10 cellular contexts compared by ENCODE assay signal in the genomic region with DNA sequence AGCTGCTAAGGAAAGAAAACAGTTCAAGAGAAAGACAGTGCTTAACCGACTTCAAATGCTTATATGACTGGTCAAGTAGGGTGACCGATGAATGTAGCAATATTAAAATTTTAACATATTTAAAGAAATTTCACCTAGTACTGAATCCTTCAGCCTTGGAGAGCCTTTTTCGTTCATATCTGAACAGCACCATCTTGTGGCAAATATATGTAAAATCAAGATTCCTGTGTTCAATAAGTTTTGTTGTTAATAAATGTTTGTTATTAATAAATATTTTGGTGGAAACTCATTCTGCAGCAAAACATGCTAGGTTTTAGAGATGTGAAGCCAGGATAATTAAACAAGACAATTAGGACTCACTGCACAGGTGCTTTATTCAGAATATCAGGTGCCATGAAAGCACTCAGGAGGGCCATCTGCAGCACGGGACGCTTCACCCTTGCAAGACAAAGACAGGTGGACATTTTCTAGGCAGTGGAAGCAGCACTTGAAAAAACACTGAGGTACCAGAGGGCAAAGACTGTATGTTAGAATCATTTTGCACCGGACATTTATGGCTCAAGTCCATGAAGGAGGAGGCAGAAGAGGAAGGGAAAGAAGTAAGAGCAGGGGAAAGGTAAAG. TPM values are rescaled to one million over a fixed set of nuclear protein-coding genes. Genes with fewer than 3 reads are reported as not detected.
A peak's percentile ranks its signal among the peaks of the same experiment; 100 is the strongest.
DNase-seq lines count a peak whose midpoint lies in the region; ATAC-seq and TF ChIP-seq lines count a peak whose summit lies in the region.
"Had no signal": no experiment of that assay in that cellular context is flagged by ENCODE, and none has a peak within 500 bp of the region (broad histone marks: within the 10 kb centered on the region; RNA-seq: fewer than 3 reads in every experiment).

No MANE protein-coding gene starts in this region.

- DNase-seq in DMS79 treated with DMSO at 0.1 percent for 48 hours (lab: John Stamatoyannopoulos, UW) (peak; percentile 22), DMS79 (lab: John Stamatoyannopoulos, UW) (no peak), MM.1S (peak; percentile 39), left colon (no peak), NCI-H187 treated with DMSO at 0.1 percent for 48 hours (lab: John Stamatoyannopoulos, UW) (no peak)
- DNase-seq in activated naive CD4-positive, alpha-beta T cell treated with anti-CD3 and anti-CD28 coated beads, Interleukin-2, amount 50 U/mL, for 16 hours = no peak
- no peak for DNase-seq in activated naive CD8-positive, alpha-beta T cell treated with anti-CD3 and anti-CD28 coated beads for 36 hours

- H3K27ac Mint-ChIP-seq in activated naive CD8-positive, alpha-beta T cell treated with anti-CD3 and anti-CD28 coated beads for 36 hours = no peak overlapping the region
- H3K27ac Mint-ChIP-seq: T-helper 1 cell treated with Interleukin-12 subunit alpha and Interleukin-12 subunit beta and Interleukin-4 antibody, amounts not matched to agents 30 μg/mL and 1 μg/mL, for 36 hours had no signal

- H3K27me3 ChIP-seq in MM.1S (replicated peaks; ENCODE audit: insufficient read depth, low read length) = no peaks in the 10 kb centered on the region
- H3K27me3 ChIP-seq: BLaER1 had no signal

- H3K27ac ChIP-seq in MM.1S (ENCODE audit: low read length) (no peak overlapping the region), VCaP (no peak overlapping the region)
- H3K27ac ChIP-seq: BLaER1 had no signal

- peak; percentile 55 for TF ChIP-seq CTCF in MM.1S (IDR thresholded peaks at IDR 0.05; ENCODE audit: low read length)
- TF ChIP-seq CTCF in VCaP (conservative IDR thresholded peaks at IDR 0.05) = peak; percentile 70

- no peaks in the 10 kb centered on the region for H3K9me3 ChIP-seq in MM.1S (replicated peaks; ENCODE audit: insufficient read depth, low read length)
- H3K9me3 ChIP-seq: BLaER1 had no signal

- no peak overlapping the region for H2AFZ ChIP-seq in MM.1S (ENCODE audit: low read length)

- H3K36me3 ChIP-seq in MM.1S (replicated peaks; ENCODE audit: insufficient read depth, low read length) = no peaks in the 10 kb centered on the region
- H3K36me3 ChIP-seq: BLaER1 had no signal

- H3K36me3 Mint-ChIP-seq in activated naive CD8-positive, alpha-beta T cell treated with anti-CD3 and anti-CD28 coated beads for 36 hours = peaks cover 2% of the 10 kb centered on the region

- no peak overlapping the region for H3K4me3 ChIP-seq in MM.1S (ENCODE audit: low read length)
- H3K4me3 ChIP-seq: BLaER1 had no signal

- no peak overlapping the region for H3K9ac ChIP-seq in MM.1S (ENCODE audit: low read length)
- H3K9ac ChIP-seq: BLaER1 had no signal

- H4K20me1 ChIP-seq in MM.1S (ENCODE audit: insufficient read depth, low read length) = no peaks in the 10 kb centered on the region
- H4K20me1 ChIP-seq: BLaER1 had no signal

- ATAC-seq in left colon = peak; percentile 40

- intact Hi-C loops in left colon (cut with DNase I, micrococcal nuclease) = loop anchor here in 1 of 2 donors (5.0 kb wide), 1 partner anchor 274 kb away; no protein-coding TSS in a partner anchor

- no peaks in the 10 kb centered on the region for H3K9me3 Mint-ChIP-seq in activated naive CD8-positive, alpha-beta T cell treated with anti-CD3 and anti-CD28 coated beads for 36 hours
- H3K9me3 Mint-ChIP-seq: T-helper 1 cell treated with Interleukin-12 subunit alpha and Interleukin-12 subunit beta and Interleukin-4 antibody, amounts not matched to agents 30 μg/mL and 1 μg/mL, for 36 hours had no signal

- H3K4me1 ChIP-seq in MM.1S (ENCODE audit: low read length) = 0 out of 2 replicates have a peak, but pooled peaks cover 6% of the 10 kb centered on the region
- H3K4me1 ChIP-seq: BLaER1 had no signal

- H3F3A ChIP-seq in MM.1S (ENCODE audit: insufficient read depth, low read length) = no peaks in the 10 kb centered on the region

- no peaks in the 10 kb centered on the region for H3K9me2 ChIP-seq in MM.1S (replicated peaks; ENCODE audit: insufficient read depth, low read length)

- no peaks in the 10 kb centered on the region for H3K27me3 Mint-ChIP-seq in activated naive CD8-positive, alpha-beta T cell treated with anti-CD3 and anti-CD28 coated beads for 36 hours

- no peaks in the 10 kb centered on the region for H3K4me1 Mint-ChIP-seq in activated naive CD8-positive, alpha-beta T cell treated with anti-CD3 and anti-CD28 coated beads for 36 hours

- no peak overlapping the region for H3K4me2 ChIP-seq in MM.1S (ENCODE audit: low read depth, low read length)
- H3K4me2 ChIP-seq: BLaER1 had no signal

- H3K4me3 Mint-ChIP-seq in activated naive CD8-positive, alpha-beta T cell treated with anti-CD3 and anti-CD28 coated beads for 36 hours = no peak overlapping the region
- H3K4me3 Mint-ChIP-seq: T-helper 1 cell treated with Interleukin-12 subunit alpha and Interleukin-12 subunit beta and Interleukin-4 antibody, amounts not matched to agents 30 μg/mL and 1 μg/mL, for 36 hours had no signal

- no peaks in the 10 kb centered on the region for H3K79me2 ChIP-seq in MM.1S (ENCODE audit: low read length)

RNA-seq across cellular contexts. Expression of gene TICAM2, which starts 15.6 kb away (rescaled TPM):
- 1 to 10 TPM; 1.7 to 2.2 TPM for total RNA-seq in left colon
- total RNA-seq in activated naive CD8-positive, alpha-beta T cell treated with anti-CD3 and anti-CD28 coated beads for 36 hours = 1 to 10 TPM in 1 of 2 experiments, under 1 TPM in 1; 0.82 to 1.1 TPM

RNA-seq across cellular contexts. Expression of gene TMED7, which starts 39.2 kb away (rescaled TPM):
- total RNA-seq in left colon = 100 to 1,000 TPM; 108 to 125 TPM
- 10 to 100 TPM; 41.5 to 41.6 TPM for total RNA-seq in activated naive CD8-positive, alpha-beta T cell treated with anti-CD3 and anti-CD28 coated beads for 36 hours

RNA-seq across cellular contexts. Expression of gene FEM1C, which starts 42.1 kb away (rescaled TPM):
- 10 to 100 TPM; 36.4 to 42.5 TPM for total RNA-seq in left colon
- total RNA-seq in activated naive CD8-positive, alpha-beta T cell treated with anti-CD3 and anti-CD28 coated beads for 36 hours = 10 to 100 TPM; 14.7 to 15.6 TPM

Comparison
In these comparisons a context has a peak if more than half of its experiments do, and no peak if none do; other contexts are left out.
1. DNase-seq: peak in DMS79 treated with DMSO at 0.1 percent for 48 hours (single experiment) and MM.1S (single experiment); none in DMS79 (single experiment), left colon (0 of 2), NCI-H187 treated with DMSO at 0.1 percent for 48 hours (single experiment), activated naive CD4-positive, alpha-beta T cell treated with anti-CD3 and anti-CD28 coated beads, Interleukin-2, amount 50 U/mL, for 16 hours (single experiment) and activated naive CD8-positive, alpha-beta T cell treated with anti-CD3 and anti-CD28 coated beads for 36 hours (single experiment).